In the genomic region with DNA sequence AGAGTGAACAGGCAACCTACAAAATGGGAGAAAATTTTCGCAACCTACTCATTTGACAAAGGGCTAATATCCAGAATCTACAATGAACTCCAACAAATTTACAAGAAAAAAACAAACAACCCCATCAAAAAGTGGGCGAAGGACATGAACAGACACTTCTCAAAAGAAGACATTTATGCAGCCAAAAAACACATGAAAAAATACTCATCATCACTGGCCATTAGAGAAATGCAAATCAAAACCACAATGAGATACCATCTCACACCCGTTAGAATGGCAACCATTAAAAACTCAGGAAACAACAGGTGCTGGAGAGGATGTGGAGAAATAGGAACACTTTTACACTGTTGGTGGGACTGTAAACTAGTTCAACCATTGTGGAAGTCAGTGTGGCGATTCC, we compare ENCODE assay signal across 1 cellular context.
TF ChIP-seq lines count a peak whose summit lies in the region.
"Not testable (repeated sequence)": the region's sequence is repeated elsewhere in the genome, so short reads cannot be mapped to it uniquely, and the experiment has no call there.

No MANE protein-coding gene starts in this region.

- H3K27ac ChIP-seq in HEK293 (ENCODE audit: extremely low read depth, low read depth, low read length) = not testable (repeated sequence)

- not testable (repeated sequence) for TF ChIP-seq CTCF in HEK293 (tag by site-specific recombination; IDR thresholded peaks at IDR 0.05)

- CTCF ChIA-PET in HEK293 (lab: Yijun Ruan, JAX) = not testable (repeated sequence)

- not testable (repeated sequence) for H3K4me1 ChIP-seq in HEK293 (ENCODE audit: control insufficient read depth, insufficient read depth, low read length)

- H3K36me3 ChIP-seq in HEK293 (ENCODE audit: control insufficient read depth in 2 of 2, insufficient read depth in 1 of 2, low read length in 2 of 2) = not testable (repeated sequence)

- POLR2A ChIA-PET in HEK293 (lab: Yijun Ruan, JAX) = not testable (repeated sequence)

- not testable (repeated sequence) for H3K9me3 ChIP-seq in HEK293 (ENCODE audit: control insufficient read depth, insufficient read depth, low read depth, low read length)

- not testable (repeated sequence) for H3K4me3 ChIP-seq in HEK293 (ENCODE audit: low read depth, low read length)

TF ChIP-seq in HEK293, 187 proteins besides CTCF, POLR2A, EP300 and RAD21:
- 0 out of 2 replicates have a peak, but pooled peaks have one; percentile 25 for TF ChIP-seq SCRT2 (tag by site-specific recombination; IDR thresholded peaks at IDR 0.05)
